ENCODE assay signal across 27 cellular contexts in genomic region chr4:82645868-82646267, GRCh38.
DNase-seq lines count a peak whose midpoint lies in the region; ATAC-seq and TF ChIP-seq lines count a peak whose summit lies in the region.
"Had no signal": no experiment of that assay in that cellular context is flagged by ENCODE, and none has a peak within 500 bp of the region (broad histone marks: within the 10 kb centered on the region; RNA-seq: fewer than 3 reads in every experiment).

No MANE protein-coding gene starts in this region.

- no peak overlapping the region for H3K4me3 ChIP-seq in neural cell (ENCODE audit: low read length)
- H3K4me3 ChIP-seq: A549, GM12878, SJSA1 had no signal

- TF ChIP-seq CTCF in neural cell (IDR thresholded peaks at IDR 0.05; ENCODE audit: poor library complexity, severe bottlenecking) (no peak), type B pancreatic cell (conservative IDR thresholded peaks at IDR 0.05) (no peak)

- no peak overlapping the region for H3K27ac Mint-ChIP-seq in type B pancreatic cell
- H3K27ac Mint-ChIP-seq: CD8-positive, alpha-beta T cell had no signal

- no peak overlapping the region for H3K27ac ChIP-seq in neural cell (ENCODE audit: low read length)
- H3K27ac ChIP-seq: A549, SJSA1 had no signal

- no peaks in the 10 kb centered on the region for H3K79me2 ChIP-seq in neural cell (replicated peaks; ENCODE audit: insufficient read depth, low read length)

- peak; percentile 40 for TF ChIP-seq EP300 in neural cell (conservative IDR thresholded peaks at IDR 0.05; ENCODE audit: poor library complexity, severe bottlenecking)

- H3K9me3 ChIP-seq in neural cell (ENCODE audit: low read length): no peaks in the 10 kb centered on the region
- H3K9me3 ChIP-seq: A549, Caco-2, SJSA1 had no signal

- no peaks in the 10 kb centered on the region for H3K9me3 Mint-ChIP-seq in type B pancreatic cell
- H3K9me3 Mint-ChIP-seq: CD8-positive, alpha-beta T cell had no signal

- no peaks in the 10 kb centered on the region for H3K9me2 ChIP-seq in neural cell (ENCODE audit: insufficient read depth, low read length)

- DNase-seq in NCI-H69 (lab: John Stamatoyannopoulos, UW) (peak; percentile 27), kidney glomerular epithelial cell (lab: John Stamatoyannopoulos, UW) (peak; percentile 40), type B pancreatic cell (ENCODE audit: extremely low spot score, unreplicated experiment) (no peak), NCI-H1930 (lab: John Stamatoyannopoulos, UW) (no peak), inferior parietal cortex (ENCODE audit: extremely low spot score) (no peak)
- DNase-seq: AML-193; C1 segment of cervical spinal cord; Caco-2; CD8-positive, alpha-beta T cell; DMS 273 treated with DMSO at 0.1 percent for 48 hours; DMS79; EL; GDM1; NCI-H1092; NCI-H1417 treated with DMSO at 0.1 percent for 48 hours; NCI-H1694 treated with DMSO at 0.1 percent for 48 hours; NCI-H2171 treated with DMSO at 0.1 percent for 48 hours; NCI-H446; NCI-H524 treated with DMSO at 0.1 percent for 48 hours; NCI-H82; Right ventricle myocardium superior; RPMI8226 had no signal

- no peak overlapping the region for H2AFZ ChIP-seq in neural cell (ENCODE audit: low read depth, low read length)

- no peak for ATAC-seq in HG03196 (IDR thresholded peaks at IDR 0.05; ENCODE audit: unreplicated experiment)
- ATAC-seq: A549; CD8-positive, alpha-beta T cell; GM12878 had no signal

- H3F3A ChIP-seq in neural cell (ENCODE audit: insufficient read depth, low read length, poor library complexity, severe bottlenecking): no peaks in the 10 kb centered on the region

- no peak overlapping the region for H3K9ac ChIP-seq in neural cell (ENCODE audit: low read length)

- no peaks in the 10 kb centered on the region for H3K27me3 Mint-ChIP-seq in type B pancreatic cell

- no peak overlapping the region for H3K4me2 ChIP-seq in neural cell (ENCODE audit: low read length)
- H3K4me2 ChIP-seq: A549 had no signal

- TF ChIP-seq RAD21 in neural cell (conservative IDR thresholded peaks at IDR 0.05): no peak

- peaks cover 26% of the 10 kb centered on the region for H3K4me1 Mint-ChIP-seq in type B pancreatic cell (ENCODE audit: unreplicated experiment)

- no peaks in the 10 kb centered on the region for H4K20me1 ChIP-seq in neural cell (ENCODE audit: insufficient read depth)

- no peaks in the 10 kb centered on the region for H3K36me3 ChIP-seq in neural cell (ENCODE audit: insufficient read depth, low read length)
- H3K36me3 ChIP-seq: SJSA1 had no signal

- peaks cover 10% of the 10 kb centered on the region for H3K36me3 Mint-ChIP-seq in type B pancreatic cell
- H3K36me3 Mint-ChIP-seq: CD8-positive, alpha-beta T cell had no signal

- peak overlapping the region; percentile 34 for H3K4me3 Mint-ChIP-seq in type B pancreatic cell
- H3K4me3 Mint-ChIP-seq: CD8-positive, alpha-beta T cell had no signal

- H3K27me3 ChIP-seq in neural cell (ENCODE audit: insufficient read depth, low read depth, low read length): no peaks in the 10 kb centered on the region
- H3K27me3 ChIP-seq: SJSA1 had no signal

TF ChIP-seq in neural cell, 6 proteins besides CTCF, POLR2A, EP300 and RAD21:
- TF ChIP-seq SMC3 (conservative IDR thresholded peaks at IDR 0.05; ENCODE audit: poor library complexity) (no peak), POLR2AphosphoS5 (IDR thresholded peaks at IDR 0.05) (peak; percentile 51)
TF ChIP-seq in neural cell: peak in this region for 1.

Comparison
In these comparisons a context has a peak if more than half of its experiments do, and no peak if none do; other contexts are left out.
1. DNase-seq: peak in NCI-H69 (single experiment) and kidney glomerular epithelial cell (single experiment); none in type B pancreatic cell (single experiment), NCI-H1930 (0 of 2) and inferior parietal cortex (single experiment).